20 cellular contexts compared by ENCODE assay signal in the genomic region with DNA sequence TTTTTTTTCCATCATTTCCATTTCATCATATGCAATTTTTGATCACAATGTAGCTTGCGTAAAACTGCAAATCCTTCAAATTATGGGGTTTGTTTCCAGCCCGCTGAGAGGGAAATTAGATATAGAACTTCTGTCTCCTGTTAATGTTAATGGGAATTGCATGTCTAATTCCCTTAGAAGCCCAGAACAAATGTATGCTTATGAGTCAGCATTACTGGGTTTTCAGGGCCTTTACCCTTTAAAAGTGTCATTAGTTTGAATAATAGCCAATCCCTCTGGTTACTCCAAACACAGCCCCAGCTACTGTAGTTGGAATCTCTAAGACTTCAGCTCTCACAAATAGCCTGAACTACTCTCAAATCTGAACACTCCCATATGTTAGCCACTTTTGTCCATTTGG.
"Had no signal": no experiment of that assay in that cellular context is flagged by ENCODE, and none has a peak within 500 bp of the region (broad histone marks: within the 10 kb centered on the region; RNA-seq: fewer than 3 reads in every experiment).

No MANE protein-coding gene starts in this region.

- H3K27me3 Mint-ChIP-seq: activated naive CD8-positive, alpha-beta T cell treated with anti-CD3 and anti-CD28 coated beads for 36 hours; natural killer cell treated with Interleukin-12 subunit alpha and Interleukin-12 subunit beta and Interleukin-15 and Interleukin-18, amount 100 ng/mL, for 72 hours had no signal

- H3K4me3 Mint-ChIP-seq: activated naive CD8-positive, alpha-beta T cell treated with anti-CD3 and anti-CD28 coated beads for 36 hours; natural killer cell treated with Interleukin-12 subunit alpha and Interleukin-12 subunit beta and Interleukin-15 and Interleukin-18, amount 100 ng/mL, for 72 hours had no signal

- H3K36me3 Mint-ChIP-seq: activated naive CD8-positive, alpha-beta T cell treated with anti-CD3 and anti-CD28 coated beads for 36 hours had no signal

- H3K36me3 ChIP-seq: gastroesophageal sphincter, left ventricle myocardium inferior, right atrium auricular region, transverse colon, vagina had no signal

- FAIRE-seq: bronchial epithelial cell, TTC549 had no signal

- DNase-seq: activated CD4-positive, alpha-beta T cell treated with anti-CD3 and anti-CD28 coated beads, Interleukin-2, amount 50 U/mL, for 1 hour; activated CD4-positive, CD25-positive, alpha-beta regulatory T cell; activated CD8-positive, alpha-beta memory T cell treated with anti-CD3 and anti-CD28 coated beads for 24 hours; activated gamma-delta T cell treated with Interleukin-2 at 50 U/mL for 16 hours; activated naive CD8-positive, alpha-beta T cell treated with anti-CD3 and anti-CD28 coated beads for 36 hours; dermis blood vessel endothelial cell; islet precursor cell; left ventricle myocardium inferior; occipital lobe; stimulated activated CD4-positive, alpha-beta T cell treated with anti-CD3 and anti-CD28 coated beads, Interleukin-4, amount 100 ng/mL, for 24 hours; stimulated activated naive CD4-positive, alpha-beta T cell; T-helper 2 cell; transverse colon had no signal

- H3K27me3 ChIP-seq: gastroesophageal sphincter, right atrium auricular region, transverse colon, vagina had no signal

- H3K27ac ChIP-seq: gastroesophageal sphincter, left ventricle myocardium inferior, right atrium auricular region, skin epidermis, transverse colon, vagina had no signal

- H3K4me1 Mint-ChIP-seq: activated naive CD8-positive, alpha-beta T cell treated with anti-CD3 and anti-CD28 coated beads for 36 hours had no signal

- H3K27ac Mint-ChIP-seq: activated naive CD8-positive, alpha-beta T cell treated with anti-CD3 and anti-CD28 coated beads for 36 hours; natural killer cell treated with Interleukin-12 subunit alpha and Interleukin-12 subunit beta and Interleukin-15 and Interleukin-18, amount 100 ng/mL, for 72 hours had no signal

- H3K9me3 ChIP-seq: gastroesophageal sphincter, left ventricle myocardium inferior, right atrium auricular region, transverse colon, vagina had no signal

- H3K4me3 ChIP-seq: gastroesophageal sphincter, left ventricle myocardium inferior, right atrium auricular region, skin epidermis, transverse colon, vagina had no signal

- H3K4me1 ChIP-seq: gastroesophageal sphincter, left ventricle myocardium inferior, right atrium auricular region, transverse colon, vagina had no signal
